18 cellular contexts compared by ENCODE assay signal in the genomic region with DNA sequence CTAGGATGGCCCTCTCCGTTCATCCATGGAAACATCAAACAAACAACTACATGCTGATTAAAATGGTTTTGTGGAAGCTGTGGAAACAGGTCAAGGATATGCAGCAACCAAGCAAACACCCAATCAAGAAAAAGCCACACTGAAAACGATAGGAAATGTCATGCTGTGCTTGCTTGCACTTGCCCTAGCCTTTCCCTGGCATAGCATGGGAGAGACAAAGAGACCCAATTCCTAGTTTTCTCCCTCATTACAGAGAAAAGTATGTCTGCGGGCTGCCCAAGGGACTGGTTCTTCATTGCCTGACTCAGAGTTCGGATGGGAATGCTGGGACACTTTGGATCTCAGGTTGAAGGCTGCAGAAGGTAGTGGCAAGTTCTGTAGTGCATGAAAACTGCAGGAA.
"Had no signal": no experiment of that assay in that cellular context is flagged by ENCODE, and none has a peak within 500 bp of the region (broad histone marks: within the 10 kb centered on the region; RNA-seq: fewer than 3 reads in every experiment).

No MANE protein-coding gene starts in this region.

- H2AFZ ChIP-seq: hepatocyte had no signal

- H3K27ac Mint-ChIP-seq: activated CD4-positive, alpha-beta T cell treated with anti-CD3 and anti-CD28 coated beads, Interleukin-2, amount 10 ng/mL, durations not matched to agents 24 days and 14 days; activated CD8-positive, alpha-beta T cell treated with anti-CD3 and anti-CD28 coated beads for 36 hours; activated naive CD8-positive, alpha-beta T cell treated with anti-CD3 and anti-CD28 coated beads for 36 hours; activated T-helper 17 cell treated with anti-CD3 and anti-CD28 coated beads, Interleukin-2, amount 50 U/mL, for 72 hours; nephron had no signal

- H3K4me2 ChIP-seq: hepatocyte had no signal

- H3K27me3 ChIP-seq: hepatocyte, left lung, thyroid gland had no signal

- H3K27ac ChIP-seq: hepatocyte, left lung, thyroid gland had no signal

- ATAC-seq: activated CD8-positive, alpha-beta T cell treated with anti-CD3 and anti-CD28 coated beads for 36 hours; activated T-helper 17 cell treated with anti-CD3 and anti-CD28 coated beads, Interleukin-2, amount 50 U/mL, for 72 hours; left lung had no signal

- H3K4me1 ChIP-seq: left lung, thyroid gland had no signal

- H3K4me3 ChIP-seq: hepatocyte, left lung, thyroid gland had no signal

- H3K36me3 ChIP-seq: left lung, thyroid gland had no signal

- H3K9me3 Mint-ChIP-seq: activated CD4-positive, alpha-beta T cell treated with anti-CD3 and anti-CD28 coated beads, Interleukin-2, amount 10 ng/mL, durations not matched to agents 24 days and 14 days; activated CD8-positive, alpha-beta T cell treated with anti-CD3 and anti-CD28 coated beads for 36 hours; activated naive CD8-positive, alpha-beta T cell treated with anti-CD3 and anti-CD28 coated beads for 36 hours; activated T-helper 17 cell treated with anti-CD3 and anti-CD28 coated beads, Interleukin-2, amount 50 U/mL, for 72 hours; nephron had no signal

- H3K27me3 Mint-ChIP-seq: activated naive CD8-positive, alpha-beta T cell treated with anti-CD3 and anti-CD28 coated beads for 36 hours; activated T-helper 17 cell treated with anti-CD3 and anti-CD28 coated beads, Interleukin-2, amount 50 U/mL, for 72 hours had no signal

- DNase-seq: activated CD4-positive, alpha-beta T cell treated with anti-CD3 and anti-CD28 coated beads, Interleukin-2, amount 10 ng/mL, durations not matched to agents 24 days and 14 days; activated CD8-positive, alpha-beta T cell treated with anti-CD3 and anti-CD28 coated beads for 36 hours; activated naive CD4-positive, alpha-beta T cell; activated naive CD8-positive, alpha-beta T cell treated with anti-CD3 and anti-CD28 coated beads for 36 hours; activated T-cell treated with anti-CD3 and anti-CD28 coated beads, Interleukin-2, amount 50 U/mL, for 1 hour; amniotic stem cell; dermis blood vessel endothelial cell; effector memory CD4-positive, alpha-beta T cell; left lung; midbrain; stimulated activated CD4-positive, alpha-beta T cell treated with anti-CD3 and anti-CD28 coated beads, Interleukin-12 subunit alpha, Interleukin-12 subunit beta, amount 100 ng/mL, for 4 hours; stimulated activated CD4-positive, alpha-beta T cell treated with anti-CD3 and anti-CD28 coated beads, Interleukin-1b, Interleukin-23, amount 100 ng/mL, for 48 hours; stimulated activated naive CD4-positive, alpha-beta T cell treated with Interleukin-2 at 50 U/mL for 16 hours; T-helper 9 cell; thyroid gland had no signal

- H3K9me3 ChIP-seq: left lung, thyroid gland had no signal

- H3K4me3 Mint-ChIP-seq: activated CD4-positive, alpha-beta T cell treated with anti-CD3 and anti-CD28 coated beads, Interleukin-2, amount 10 ng/mL, durations not matched to agents 24 days and 14 days; activated CD8-positive, alpha-beta T cell treated with anti-CD3 and anti-CD28 coated beads for 36 hours; activated naive CD8-positive, alpha-beta T cell treated with anti-CD3 and anti-CD28 coated beads for 36 hours; activated T-helper 17 cell treated with anti-CD3 and anti-CD28 coated beads, Interleukin-2, amount 50 U/mL, for 72 hours; nephron had no signal

- H3K4me1 Mint-ChIP-seq: activated T-helper 17 cell treated with anti-CD3 and anti-CD28 coated beads, Interleukin-2, amount 50 U/mL, for 72 hours; nephron had no signal
